In genomic region chr18:6661692-6662415, GRCh38 we compare ENCODE assay signal across 2 cellular contexts.
TF ChIP-seq lines count a peak whose summit lies in the region.

No MANE protein-coding gene starts in this region.

TF ChIP-seq in SK-N-SH treated with all-trans-retinoic acid at 6 μM for 48 hours, 23 proteins besides CTCF, POLR2A, EP300 and RAD21 (continues in another document):
- no peak for TF ChIP-seq RARB (CRISPR knock-in tag; IDR thresholded peaks at IDR 0.05)
- 0 out of 2 replicates have a peak, but pooled peaks have one; percentile 23 for TF ChIP-seq TCF4 (CRISPR knock-in tag; IDR thresholded peaks at IDR 0.05; ENCODE audit: borderline replicate concordance)
- TF ChIP-seq CSRNP3 (CRISPR knock-in tag; IDR thresholded peaks at IDR 0.05): no peak
- no peak for TF ChIP-seq ARNTL (CRISPR knock-in tag; IDR thresholded peaks at IDR 0.05; ENCODE audit: borderline replicate concordance, low read depth)
- no peak for TF ChIP-seq ESRRG (CRISPR knock-in tag; IDR thresholded peaks at IDR 0.05)
- TF ChIP-seq TSHZ2 (CRISPR knock-in tag; IDR thresholded peaks at IDR 0.05): no peak
- TF ChIP-seq OSR1 (CRISPR knock-in tag; IDR thresholded peaks at IDR 0.05): no peak
- no peak for TF ChIP-seq TOX (CRISPR knock-in tag; IDR thresholded peaks at IDR 0.05; ENCODE audit: borderline replicate concordance)
- peak; percentile 38; the same call in 1 of the 2 replicates for TF ChIP-seq CREB5 (CRISPR knock-in tag; IDR thresholded peaks at IDR 0.05; ENCODE audit: low read depth)
- TF ChIP-seq ZFP30 (CRISPR knock-in tag; IDR thresholded peaks at IDR 0.05): no peak
- TF ChIP-seq ZNF70 (CRISPR knock-in tag; IDR thresholded peaks at IDR 0.05): no peak
- TF ChIP-seq CSDC2 (CRISPR knock-in tag; IDR thresholded peaks at IDR 0.05): no peak
- TF ChIP-seq ZC3H10 (CRISPR knock-in tag; IDR thresholded peaks at IDR 0.05): no peak
- TF ChIP-seq PATZ1 (CRISPR knock-in tag; IDR thresholded peaks at IDR 0.05; ENCODE audit: borderline replicate concordance): no peak
- TF ChIP-seq ZNF565 (CRISPR knock-in tag; conservative IDR thresholded peaks at IDR 0.05; ENCODE audit: low read depth): no peak
- no peak for TF ChIP-seq BACH2 (CRISPR knock-in tag; IDR thresholded peaks at IDR 0.05; ENCODE audit: borderline replicate concordance)
- TF ChIP-seq PPARA (CRISPR knock-in tag; IDR thresholded peaks at IDR 0.05; ENCODE audit: borderline replicate concordance): no peak
- TF ChIP-seq SNAI2 (CRISPR knock-in tag; IDR thresholded peaks at IDR 0.05): no peak
- peak; percentile 95 for TF ChIP-seq ISL1 (CRISPR knock-in tag; IDR thresholded peaks at IDR 0.05)
- no peak for TF ChIP-seq POU6F1 (CRISPR knock-in tag; IDR thresholded peaks at IDR 0.05; ENCODE audit: borderline replicate concordance, low read depth)
- no peak for TF ChIP-seq ZNF8 (CRISPR knock-in tag; IDR thresholded peaks at IDR 0.05)

TF ChIP-seq in SK-N-SH, 30 proteins besides CTCF, POLR2A, EP300 and RAD21 (continued from another document):
- TF ChIP-seq FOSL2 (IDR thresholded peaks at IDR 0.05; ENCODE audit: borderline replicate concordance, low read depth) (no peak), RCOR1 (IDR thresholded peaks at IDR 0.05; ENCODE audit: low read length) (no peak), FOXJ3 (CRISPR knock-in tag; IDR thresholded peaks at IDR 0.05) (no peak), RXRA (IDR thresholded peaks at IDR 0.05; ENCODE audit: borderline replicate concordance, low read depth) (no peak), YY1 (IDR thresholded peaks at IDR 0.05; ENCODE audit: low read depth) (no peak), RFX5 (IDR thresholded peaks at IDR 0.05; ENCODE audit: low read length) (no peak), JUND (IDR thresholded peaks at IDR 0.05) (no peak), TCF12 (IDR thresholded peaks at IDR 0.05) (no peak)
TF ChIP-seq in SK-N-SH: peak in this region for 0.
